ENCODE assay signal across 14 cellular contexts in the genomic region with DNA sequence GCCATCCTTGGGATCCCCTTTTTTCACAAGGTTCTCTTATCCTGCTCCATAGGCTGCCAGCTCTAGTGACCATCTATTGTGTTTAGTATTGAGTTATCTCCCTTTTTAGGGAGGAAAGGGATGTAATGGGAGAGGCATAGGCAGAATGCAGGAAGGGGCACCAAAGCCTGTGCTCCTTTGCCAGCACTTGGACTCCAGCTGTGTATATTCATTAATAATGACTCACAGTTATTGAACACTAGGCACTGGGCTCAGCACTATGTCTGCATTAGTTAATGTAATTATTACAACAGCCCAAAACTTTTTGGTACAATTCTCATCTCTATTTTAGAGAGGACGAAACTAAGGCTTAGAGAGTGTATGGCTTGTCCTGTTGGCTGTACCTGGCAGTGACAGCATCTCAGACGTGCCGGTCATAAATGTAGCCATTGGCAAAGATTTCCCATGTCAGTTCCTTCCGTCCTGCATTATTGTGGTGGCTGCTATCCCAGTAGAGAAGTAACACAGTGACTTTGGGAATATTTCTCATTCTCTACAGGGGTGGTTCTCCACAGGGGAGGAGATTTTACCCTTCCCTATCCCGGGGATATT.
DNase-seq lines count a peak whose midpoint lies in the region; ATAC-seq and TF ChIP-seq lines count a peak whose summit lies in the region.
"Had no signal": no experiment of that assay in that cellular context is flagged by ENCODE, and none has a peak within 500 bp of the region (broad histone marks: within the 10 kb centered on the region; RNA-seq: fewer than 3 reads in every experiment).

No MANE protein-coding gene starts in this region.

- no peak overlapping the region for H3K4me3 Mint-ChIP-seq in CD14-positive monocyte
- H3K4me3 Mint-ChIP-seq in stimulated activated effector memory CD8-positive, alpha-beta T cell treated with anti-CD3 and anti-CD28 coated beads, Interleukin-12 subunit alpha, Interleukin-12 subunit beta, amount 100 ng/mL, for 72 hours, result no peak overlapping the region
- H3K4me3 Mint-ChIP-seq in activated CD4-positive, alpha-beta T cell treated with anti-CD3 and anti-CD28 coated beads for 36 hours, result no peak overlapping the region

- H3K27ac ChIP-seq in VCaP, result peak overlapping the region; percentile 83

- H3K4me1 Mint-ChIP-seq in CD14-positive monocyte, result peaks cover 37% of the 10 kb centered on the region
- H3K4me1 Mint-ChIP-seq in stimulated activated effector memory CD8-positive, alpha-beta T cell treated with anti-CD3 and anti-CD28 coated beads, Interleukin-12 subunit alpha, Interleukin-12 subunit beta, amount 100 ng/mL, for 72 hours, result peaks cover 53% of the 10 kb centered on the region
- peaks cover 61% of the 10 kb centered on the region for H3K4me1 Mint-ChIP-seq in activated CD4-positive, alpha-beta T cell treated with anti-CD3 and anti-CD28 coated beads for 36 hours

- H3K27me3 Mint-ChIP-seq in CD14-positive monocyte (ENCODE audit: low read depth in 3 of 3), result peaks cover 0 to 2% (median 1%) of the 10 kb centered on the region in 3 donors
- no peaks in the 10 kb centered on the region for H3K27me3 Mint-ChIP-seq in activated CD4-positive, alpha-beta T cell treated with anti-CD3 and anti-CD28 coated beads for 36 hours

- no peaks in the 10 kb centered on the region for H3K9me3 Mint-ChIP-seq in CD14-positive monocyte
- H3K9me3 Mint-ChIP-seq in stimulated activated effector memory CD8-positive, alpha-beta T cell treated with anti-CD3 and anti-CD28 coated beads, Interleukin-12 subunit alpha, Interleukin-12 subunit beta, amount 100 ng/mL, for 72 hours, result no peaks in the 10 kb centered on the region
- no peaks in the 10 kb centered on the region for H3K9me3 Mint-ChIP-seq in activated CD4-positive, alpha-beta T cell treated with anti-CD3 and anti-CD28 coated beads for 36 hours (ENCODE audit: low read depth)
- H3K9me3 Mint-ChIP-seq: brain had no signal

- CTCF ChIA-PET in activated CD4-positive, alpha-beta T cell treated with anti-CD3 and anti-CD28 coated beads for 36 hours (lab: Charles Lee), result no interaction called here

- peak; percentile 5 for ATAC-seq in left lobe of liver
- no peak for ATAC-seq in stimulated activated effector memory CD8-positive, alpha-beta T cell treated with anti-CD3 and anti-CD28 coated beads, Interleukin-12 subunit alpha, Interleukin-12 subunit beta, amount 100 ng/mL, for 72 hours
- no peak for ATAC-seq in activated CD4-positive, alpha-beta T cell treated with anti-CD3 and anti-CD28 coated beads for 36 hours
- ATAC-seq in GM21381 (IDR thresholded peaks at IDR 0.05; ENCODE audit: unreplicated experiment), result no peak
- no peak for ATAC-seq in activated CD4-positive, CD25-positive, alpha-beta regulatory T cell treated with anti-CD3 and anti-CD28 coated beads, Interleukin-2, amount 50 U/mL, for 24 hours

- peaks cover 6 to 11% of the 10 kb centered on the region in 2 donors for H3K36me3 Mint-ChIP-seq in CD14-positive monocyte
- no peaks in the 10 kb centered on the region for H3K36me3 Mint-ChIP-seq in stimulated activated effector memory CD8-positive, alpha-beta T cell treated with anti-CD3 and anti-CD28 coated beads, Interleukin-12 subunit alpha, Interleukin-12 subunit beta, amount 100 ng/mL, for 72 hours
- H3K36me3 Mint-ChIP-seq in activated CD4-positive, alpha-beta T cell treated with anti-CD3 and anti-CD28 coated beads for 36 hours (ENCODE audit: low read depth), result peaks cover 2% of the 10 kb centered on the region
- H3K36me3 Mint-ChIP-seq: brain had no signal

- intact Hi-C loops in CD14-positive monocyte (cut with micrococcal nuclease), result no loop called here
- intact Hi-C loops in activated CD4-positive, alpha-beta T cell treated with anti-CD3 and anti-CD28 coated beads for 36 hours (cut with DNase I, micrococcal nuclease), result no loop called here

- POLR2A ChIA-PET in activated CD4-positive, alpha-beta T cell treated with anti-CD3 and anti-CD28 coated beads for 36 hours (lab: Charles Lee), result no interaction called here

- peak overlapping the region in 4 of 7 donors; percentile 5 to 42 (median 25) for H3K27ac Mint-ChIP-seq in CD14-positive monocyte
- H3K27ac Mint-ChIP-seq in stimulated activated effector memory CD8-positive, alpha-beta T cell treated with anti-CD3 and anti-CD28 coated beads, Interleukin-12 subunit alpha, Interleukin-12 subunit beta, amount 100 ng/mL, for 72 hours, result peak overlapping the region; percentile 14
- no peak overlapping the region for H3K27ac Mint-ChIP-seq in activated CD4-positive, alpha-beta T cell treated with anti-CD3 and anti-CD28 coated beads for 36 hours

- TF ChIP-seq CTCF in CD14-positive monocyte (IDR thresholded peaks at IDR 0.05) (no peak), VCaP (conservative IDR thresholded peaks at IDR 0.05) (no peak)

- DNase-seq in CD14-positive monocyte (ENCODE audit: low spot score) (no peak), left lobe of liver (ENCODE audit: low spot score) (no peak), NCI-H2029 (lab: John Stamatoyannopoulos, UW) (no peak)
- DNase-seq in stimulated activated effector memory CD8-positive, alpha-beta T cell treated with anti-CD3 and anti-CD28 coated beads, Interleukin-12 subunit alpha, Interleukin-12 subunit beta, amount 100 ng/mL, for 72 hours (ENCODE audit: low spot score in 2 of 2), result no peak
- no peak for DNase-seq in activated CD4-positive, alpha-beta T cell treated with anti-CD3 and anti-CD28 coated beads for 36 hours
- DNase-seq: activated naive CD4-positive, alpha-beta T cell; AML-193; H7; NCI-H1092 treated with DMSO at 0.1 percent for 48 hours; stimulated activated CD4-positive, alpha-beta T cell treated with anti-CD3 and anti-CD28 coated beads, Interleukin-2, amount 100 ng/mL, for 48 hours had no signal
